ENCODE assay signal across 21 cellular contexts in the genomic region with DNA sequence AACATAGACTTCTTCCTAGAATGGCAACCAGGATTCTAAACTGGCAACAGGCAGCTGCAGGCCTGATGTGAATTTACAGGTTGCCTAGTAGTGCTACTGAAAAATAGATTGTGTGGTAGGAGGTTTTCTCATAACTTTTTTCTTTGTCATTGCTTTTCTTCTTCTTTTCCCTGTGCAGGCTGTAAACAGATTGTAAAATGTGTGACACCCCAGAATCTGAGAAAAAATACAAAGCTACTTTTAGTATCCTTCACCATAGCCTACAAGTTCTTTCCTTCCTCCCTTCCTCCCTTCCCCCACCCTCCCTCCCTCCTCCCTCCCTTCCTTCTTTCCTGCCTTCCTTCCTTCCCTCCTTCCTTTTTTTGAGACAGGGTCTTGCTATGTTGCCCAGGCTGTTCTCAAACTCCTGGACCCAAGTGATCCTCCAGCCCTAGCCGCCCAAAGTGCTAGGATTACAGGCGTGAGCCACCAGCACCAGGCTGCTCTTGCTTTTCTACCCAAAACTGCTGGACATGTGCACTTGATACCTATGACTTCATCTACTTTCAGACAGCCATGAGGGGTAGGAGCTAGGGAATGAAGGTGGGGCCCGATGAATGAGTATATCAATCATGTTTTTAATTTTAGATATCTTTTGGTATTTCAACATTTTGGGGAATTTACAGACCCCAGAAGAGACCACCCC.
DNase-seq lines count a peak whose midpoint lies in the region; ATAC-seq and TF ChIP-seq lines count a peak whose summit lies in the region.
"Had no signal": no experiment of that assay in that cellular context is flagged by ENCODE, and none has a peak within 500 bp of the region (broad histone marks: within the 10 kb centered on the region; RNA-seq: fewer than 3 reads in every experiment).

No MANE protein-coding gene starts in this region.

- H3K4me1 Mint-ChIP-seq in WTC11 = peaks cover 3% of the 10 kb centered on the region
- no peaks in the 10 kb centered on the region for H3K4me1 Mint-ChIP-seq in CD8-positive, alpha-beta memory T cell

- no peaks in the 10 kb centered on the region for H3K36me3 ChIP-seq in esophagus muscularis mucosa
- H3K36me3 ChIP-seq in mucosa of rectum (ENCODE audit: control insufficient read depth in 2 of 2, insufficient read depth in 2 of 2, low read length in 2 of 2) = no peaks in the 10 kb centered on the region
- H3K36me3 ChIP-seq in CD8-positive, alpha-beta memory T cell (ENCODE audit: insufficient read depth, low read length) = no peaks in the 10 kb centered on the region
- H3K36me3 ChIP-seq in BE2C = no peaks in the 10 kb centered on the region
- H3K36me3 ChIP-seq: BLaER1 treated with 17β-estradiol and CSF1 and Interleukin-3, amounts not matched to agents 10 nM and 100 nM had no signal

- no peaks in the 10 kb centered on the region for H3K36me3 Mint-ChIP-seq in WTC11
- H3K36me3 Mint-ChIP-seq in CD8-positive, alpha-beta memory T cell = no peaks in the 10 kb centered on the region
- H3K36me3 Mint-ChIP-seq: CD8-positive, alpha-beta T cell had no signal

- H3K4me3 Mint-ChIP-seq in WTC11 = no peak overlapping the region
- no peak overlapping the region for H3K4me3 Mint-ChIP-seq in CD8-positive, alpha-beta memory T cell
- H3K4me3 Mint-ChIP-seq: CD8-positive, alpha-beta T cell; H9 had no signal

- H3K9me3 Mint-ChIP-seq in WTC11 = peaks cover 10% of the 10 kb centered on the region
- H3K9me3 Mint-ChIP-seq in CD8-positive, alpha-beta memory T cell = peaks cover 0 to 1% (median 0%) of the 10 kb centered on the region in 5 donors
- H3K9me3 Mint-ChIP-seq: CD8-positive, alpha-beta T cell had no signal

- CTCF ChIA-PET in WTC11 (lab: Charles Lee) = no interaction called here
- CTCF ChIA-PET in CD8-positive, alpha-beta memory T cell (lab: Charles Lee) = no interaction called here

- no peak overlapping the region for H3K27ac Mint-ChIP-seq in WTC11
- H3K27ac Mint-ChIP-seq in CD8-positive, alpha-beta memory T cell = no peak overlapping the region
- H3K27ac Mint-ChIP-seq: CD8-positive, alpha-beta T cell; H9 had no signal

- TF ChIP-seq EP300 in esophagus muscularis mucosa (IDR thresholded peaks at IDR 0.05) = no peak

- no peak overlapping the region for H3K27ac ChIP-seq in esophagus muscularis mucosa (replicated peaks in 1 of 4)
- H3K27ac ChIP-seq in mucosa of rectum (ENCODE audit: low read depth in 2 of 2, low read length in 2 of 2) = peak overlapping the region; percentile 28 to 54
- no peak overlapping the region for H3K27ac ChIP-seq in CD8-positive, alpha-beta memory T cell (ENCODE audit: low read depth, low read length)
- H3K27ac ChIP-seq: 22Rv1; A549; BLaER1 treated with 17β-estradiol and CSF1 and Interleukin-3, amounts not matched to agents 10 nM and 100 nM; HL-60 had no signal

- H3K4me3 ChIP-seq in esophagus muscularis mucosa = no peak overlapping the region
- peak overlapping the region in 1 of 2 donors; percentile 1 for H3K4me3 ChIP-seq in mucosa of rectum (ENCODE audit: low read length in 2 of 2)
- no peak overlapping the region for H3K4me3 ChIP-seq in CD8-positive, alpha-beta memory T cell (ENCODE audit: low read length)
- no peak overlapping the region for H3K4me3 ChIP-seq in BE2C (ENCODE audit: low read depth, low read length)
- H3K4me3 ChIP-seq: A549; BLaER1 treated with 17β-estradiol and CSF1 and Interleukin-3, amounts not matched to agents 10 nM and 100 nM; GM12878 had no signal

- DNase-seq in DMS53 (lab: John Stamatoyannopoulos, UW) (peak; percentile 38), DMS53 treated with DMSO at 0.1 percent for 48 hours (lab: John Stamatoyannopoulos, UW; ENCODE audit: unreplicated experiment) (no peak), WTC11 (ENCODE audit: low spot score) (no peak), esophagus muscularis mucosa (ENCODE audit: extremely low spot score) (peak; percentile 57), kidney tubule cell (ENCODE audit: low spot score) (no peak), BE2C (no peak)
- DNase-seq in CD8-positive, alpha-beta memory T cell = no peak
- DNase-seq: AML-193; CD8-positive, alpha-beta T cell; COR-L47; DND-41; EL; H9; IMR-90; KBM-7 had no signal

- H3K9ac ChIP-seq in mucosa of rectum (ENCODE audit: low read depth in 1 of 2, low read length in 2 of 2) = no peak overlapping the region
- H3K9ac ChIP-seq: BLaER1 treated with 17β-estradiol and CSF1 and Interleukin-3, amounts not matched to agents 10 nM and 100 nM had no signal

- H3K27me3 Mint-ChIP-seq in WTC11 (ENCODE audit: low read depth) = no peaks in the 10 kb centered on the region
- peaks cover 11 to 21% of the 10 kb centered on the region in 2 donors for H3K27me3 Mint-ChIP-seq in CD8-positive, alpha-beta memory T cell

- 93% methylated on average over 3 of the region's 3 CpGs for WGBS in esophagus muscularis mucosa

- H3K4me1 ChIP-seq in esophagus muscularis mucosa (peaks cover 0 to 11% (median 0%) of the 10 kb centered on the region in 4 donors), mucosa of rectum (ENCODE audit: control insufficient read depth in 2 of 2, insufficient read depth in 2 of 2, low read length in 2 of 2) (peaks cover 3 to 9% of the 10 kb centered on the region in 2 donors), BE2C (no peaks in the 10 kb centered on the region)
- H3K4me1 ChIP-seq in CD8-positive, alpha-beta memory T cell (ENCODE audit: insufficient read depth, low read length) = no peaks in the 10 kb centered on the region
- H3K4me1 ChIP-seq: A549; BLaER1 treated with 17β-estradiol and CSF1 and Interleukin-3, amounts not matched to agents 10 nM and 100 nM had no signal

- TF ChIP-seq CTCF in WTC11 (IDR thresholded peaks at IDR 0.05) (no peak), esophagus muscularis mucosa (IDR thresholded peaks at IDR 0.05) (no peak), BE2C (IDR thresholded peaks at IDR 0.05; ENCODE audit: low read depth, low read length) (no peak)

- H3K27me3 ChIP-seq in esophagus muscularis mucosa = no peaks in the 10 kb centered on the region
- H3K27me3 ChIP-seq in mucosa of rectum (ENCODE audit: control insufficient read depth in 2 of 2, insufficient read depth in 2 of 2, low read length in 2 of 2) = no peaks in the 10 kb centered on the region
- no peaks in the 10 kb centered on the region for H3K27me3 ChIP-seq in CD8-positive, alpha-beta memory T cell (ENCODE audit: insufficient read depth, low read length, poor library complexity, severe bottlenecking)
- H3K27me3 ChIP-seq in BE2C = no peaks in the 10 kb centered on the region
- H3K27me3 ChIP-seq: BLaER1 treated with 17β-estradiol and CSF1 and Interleukin-3, amounts not matched to agents 10 nM and 100 nM had no signal

- POLR2A ChIA-PET in WTC11 (lab: Charles Lee) = no interaction called here
- POLR2A ChIA-PET in CD8-positive, alpha-beta memory T cell (lab: Charles Lee) = no interaction called here

- no peak for ATAC-seq in WTC11
- ATAC-seq: A549; CD8-positive, alpha-beta T cell; GM12878 had no signal

- intact Hi-C loops in esophagus muscularis mucosa (cut with DNase I) = no loop called here

- H3K9me3 ChIP-seq in esophagus muscularis mucosa = no peaks in the 10 kb centered on the region
- H3K9me3 ChIP-seq in mucosa of rectum (ENCODE audit: control insufficient read depth in 2 of 2, low read length in 2 of 2) = no peaks in the 10 kb centered on the region
- no peaks in the 10 kb centered on the region for H3K9me3 ChIP-seq in CD8-positive, alpha-beta memory T cell (ENCODE audit: low read length)
- H3K9me3 ChIP-seq in BE2C = no peaks in the 10 kb centered on the region
- H3K9me3 ChIP-seq: A549; BLaER1 treated with 17β-estradiol and CSF1 and Interleukin-3, amounts not matched to agents 10 nM and 100 nM had no signal

- TF ChIP-seq POLR2A in esophagus muscularis mucosa (IDR thresholded peaks at IDR 0.05; ENCODE audit: low read depth) = no peak

TF ChIP-seq in WTC11, 78 proteins besides CTCF, POLR2A, EP300 and RAD21:
- TF ChIP-seq, protein P1, sequence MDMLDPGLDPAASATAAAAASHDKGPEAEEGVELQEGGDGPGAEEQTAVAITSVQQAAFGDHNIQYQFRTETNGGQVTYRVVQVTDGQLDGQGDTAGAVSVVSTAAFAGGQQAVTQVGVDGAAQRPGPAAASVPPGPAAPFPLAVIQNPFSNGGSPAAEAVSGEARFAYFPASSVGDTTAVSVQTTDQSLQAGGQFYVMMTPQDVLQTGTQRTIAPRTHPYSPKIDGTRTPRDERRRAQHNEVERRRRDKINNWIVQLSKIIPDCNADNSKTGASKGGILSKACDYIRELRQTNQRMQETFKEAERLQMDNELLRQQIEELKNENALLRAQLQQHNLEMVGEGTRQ (CRISPR knock-in tag; IDR thresholded peaks at IDR 0.05) = no peak
- TF ChIP-seq ZNF121 (CRISPR knock-in tag; IDR thresholded peaks at IDR 0.05) (peak; percentile 68; the same call in 1 of the 2 replicates), CREB1 (CRISPR knock-in tag; IDR thresholded peaks at IDR 0.05) (no peak)

Comparison
In these comparisons a context has a peak if more than half of its experiments do, and no peak if none do; other contexts are left out.
1. DNase-seq: peak in DMS53 (single experiment) and esophagus muscularis mucosa (single experiment); none in DMS53 treated with DMSO at 0.1 percent for 48 hours (single experiment), WTC11 (single experiment), CD8-positive, alpha-beta memory T cell (0 of 5), kidney tubule cell (single experiment) and BE2C (single experiment).
2. H3K27ac ChIP-seq: peak in mucosa of rectum (2 of 2); none in esophagus muscularis mucosa (0 of 4) and CD8-positive, alpha-beta memory T cell (single experiment).